In the genomic region with DNA sequence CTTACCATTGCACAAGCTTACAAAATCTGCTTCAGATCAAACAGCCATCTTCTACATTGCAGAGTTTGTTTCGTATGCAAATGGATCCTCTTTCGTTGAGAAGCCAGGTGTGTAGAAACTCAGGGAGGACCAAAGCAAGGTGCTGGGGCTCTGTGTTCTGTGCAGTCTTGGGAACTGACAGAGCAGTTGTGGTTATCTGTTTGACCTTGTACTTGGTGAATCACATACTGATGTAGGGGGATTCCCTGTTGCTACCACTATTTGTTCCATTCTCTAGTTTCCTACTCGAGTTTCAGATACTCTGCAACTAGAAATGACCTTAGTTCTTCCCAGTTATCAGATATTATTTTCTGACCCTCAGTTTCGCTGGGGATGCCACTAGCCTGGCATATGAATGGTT, we compare ENCODE assay signal across 15 cellular contexts.
DNase-seq lines count a peak whose midpoint lies in the region; ATAC-seq and TF ChIP-seq lines count a peak whose summit lies in the region.
"Had no signal": no experiment of that assay in that cellular context is flagged by ENCODE, and none has a peak within 500 bp of the region (broad histone marks: within the 10 kb centered on the region; RNA-seq: fewer than 3 reads in every experiment).

No MANE protein-coding gene starts in this region.

- peaks cover 8% of the 10 kb centered on the region for H3K4me1 Mint-ChIP-seq in activated CD4-positive, alpha-beta T cell treated with anti-CD3 and anti-CD28 coated beads, Interleukin-2, amount 10 ng/mL, durations not matched to agents 24 days and 14 days

- no peak for TF ChIP-seq CTCF in parathyroid adenoma (IDR thresholded peaks at IDR 0.05)
- no peak for TF ChIP-seq CTCF in prostate gland (IDR thresholded peaks at IDR 0.05)
- no peak for TF ChIP-seq CTCF in WERI-Rb-1 (IDR thresholded peaks at IDR 0.05; ENCODE audit: low read depth, low read length)

- peaks cover 11% of the 10 kb centered on the region for H3K9me3 Mint-ChIP-seq in activated CD4-positive, alpha-beta T cell treated with anti-CD3 and anti-CD28 coated beads, Interleukin-2, amount 10 ng/mL, durations not matched to agents 24 days and 14 days

- peak; percentile 99 for ATAC-seq in GM21619 (IDR thresholded peaks at IDR 0.05; ENCODE audit: unreplicated experiment)
- ATAC-seq in HG03432 (IDR thresholded peaks at IDR 0.05; ENCODE audit: unreplicated experiment): peak; percentile 100

- H3K9ac ChIP-seq in parathyroid adenoma: no peak overlapping the region
- H3K9ac ChIP-seq: GM23248 had no signal

- no peak overlapping the region for H3K27ac ChIP-seq in parathyroid adenoma
- no peak overlapping the region for H3K27ac ChIP-seq in prostate gland
- H3K27ac ChIP-seq in WERI-Rb-1: no peak overlapping the region
- H3K27ac ChIP-seq: GM23248, tibial artery had no signal

- H3K79me2 ChIP-seq in parathyroid adenoma: no peaks in the 10 kb centered on the region

- H2AFZ ChIP-seq in parathyroid adenoma: peak overlapping the region; percentile 56
- H2AFZ ChIP-seq: GM23248 had no signal

- H3K4me3 ChIP-seq in parathyroid adenoma (ENCODE audit: low read depth, low read length) (no peak overlapping the region), prostate gland (no peak overlapping the region), WERI-Rb-1 (ENCODE audit: low read depth, low read length) (no peak overlapping the region)
- H3K4me3 ChIP-seq: GM23248, tibial artery had no signal

- no peak overlapping the region for H3K4me2 ChIP-seq in parathyroid adenoma (ENCODE audit: low read length)

- peaks cover 8% of the 10 kb centered on the region for H3K4me1 ChIP-seq in parathyroid adenoma
- no peaks in the 10 kb centered on the region for H3K4me1 ChIP-seq in prostate gland (replicated peaks)
- H3K4me1 ChIP-seq: tibial artery had no signal

- no peaks in the 10 kb centered on the region for H3K27me3 ChIP-seq in parathyroid adenoma (ENCODE audit: control insufficient read depth, insufficient read depth, low read length)
- no peaks in the 10 kb centered on the region for H3K27me3 ChIP-seq in prostate gland (replicated peaks; ENCODE audit: insufficient read depth)
- H3K27me3 ChIP-seq in WERI-Rb-1 (ENCODE audit: insufficient read depth, low read depth, severe bottlenecking): no peaks in the 10 kb centered on the region
- H3K27me3 ChIP-seq: tibial artery had no signal

- no peak overlapping the region for H3K27ac Mint-ChIP-seq in activated CD4-positive, alpha-beta T cell treated with anti-CD3 and anti-CD28 coated beads, Interleukin-2, amount 10 ng/mL, durations not matched to agents 24 days and 14 days
- H3K27ac Mint-ChIP-seq: activated naive CD4-positive, alpha-beta T cell treated with anti-CD3 and anti-CD28 coated beads, Interleukin-2, amount 50 U/mL, for 24 hours had no signal

- H3K36me3 ChIP-seq in parathyroid adenoma (ENCODE audit: control insufficient read depth, insufficient read depth, low read length): no peaks in the 10 kb centered on the region
- no peaks in the 10 kb centered on the region for H3K36me3 ChIP-seq in prostate gland
- no peaks in the 10 kb centered on the region for H3K36me3 ChIP-seq in WERI-Rb-1
- H3K36me3 ChIP-seq: tibial artery had no signal

- in situ Hi-C loops in ACHN (cut with HindIII; ENCODE audit: low pct_ligation_motif_present, low pct_unique_long_range_greater_than_20kb, low sequenced_read_pairs): no loop called here

- no peak for TF ChIP-seq POLR2A in prostate gland (IDR thresholded peaks at IDR 0.05)

- WGBS in prostate gland: 78% methylated on average over 4 of the region's 4 CpGs

- no peak for DNase-seq in activated CD4-positive, alpha-beta T cell treated with anti-CD3 and anti-CD28 coated beads, Interleukin-2, amount 10 ng/mL, durations not matched to agents 24 days and 14 days
- DNase-seq in activated CD4-positive, alpha-beta T cell treated with anti-CD3 and anti-CD28 coated beads, Interleukin-2, amount 50 U/mL, for 4 hours: no peak
- DNase-seq in ACHN (no peak), prostate gland (ENCODE audit: low spot score) (no peak), WERI-Rb-1 (no peak)
- DNase-seq: erythroblast, GM23248, mesendoderm, NCI-H2029, T-helper 1 cell, tibial artery had no signal

- intact Hi-C loops in activated CD4-positive, alpha-beta T cell treated with anti-CD3 and anti-CD28 coated beads, Interleukin-2, amount 10 ng/mL, durations not matched to agents 24 days and 14 days (cut with micrococcal nuclease): no loop called here
- intact Hi-C loops in prostate gland (cut with DNase I): no loop called here

- no peaks in the 10 kb centered on the region for H3K36me3 Mint-ChIP-seq in activated CD4-positive, alpha-beta T cell treated with anti-CD3 and anti-CD28 coated beads, Interleukin-2, amount 10 ng/mL, durations not matched to agents 24 days and 14 days (ENCODE audit: low read depth)

- peak overlapping the region; percentile 10 for H3K4me3 Mint-ChIP-seq in activated CD4-positive, alpha-beta T cell treated with anti-CD3 and anti-CD28 coated beads, Interleukin-2, amount 10 ng/mL, durations not matched to agents 24 days and 14 days
- H3K4me3 Mint-ChIP-seq: activated naive CD4-positive, alpha-beta T cell treated with anti-CD3 and anti-CD28 coated beads, Interleukin-2, amount 50 U/mL, for 24 hours had no signal

- no peaks in the 10 kb centered on the region for H3K27me3 Mint-ChIP-seq in activated CD4-positive, alpha-beta T cell treated with anti-CD3 and anti-CD28 coated beads, Interleukin-2, amount 10 ng/mL, durations not matched to agents 24 days and 14 days

- no peaks in the 10 kb centered on the region for H3K9me3 ChIP-seq in parathyroid adenoma (ENCODE audit: control insufficient read depth, low read length)
- no peaks in the 10 kb centered on the region for H3K9me3 ChIP-seq in prostate gland
- H3K9me3 ChIP-seq in WERI-Rb-1 (ENCODE audit: severe bottlenecking): peaks cover 26% of the 10 kb centered on the region
- H3K9me3 ChIP-seq: tibial artery had no signal
